Comparison of ENCODE assay signal across 16 cellular contexts in the genomic region with DNA sequence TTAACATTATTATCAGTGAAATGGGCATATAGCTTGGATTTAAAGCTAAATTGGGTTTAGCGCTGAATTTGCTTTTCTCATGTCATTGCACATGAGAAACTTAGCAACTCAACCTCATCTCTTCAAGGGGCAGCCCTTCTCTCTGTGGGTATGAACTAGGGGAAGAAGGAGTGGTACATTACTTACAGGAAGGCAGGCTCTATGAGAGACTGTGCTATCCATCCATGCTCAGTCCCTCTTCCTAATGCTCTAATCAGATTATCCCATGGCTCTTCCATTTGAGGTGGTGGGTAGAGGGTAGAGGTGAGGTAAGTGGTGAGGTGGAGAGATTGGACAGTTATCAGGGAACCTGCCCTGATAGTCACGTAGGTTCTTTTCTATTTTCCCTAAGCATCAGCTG.
A peak's percentile ranks its signal among the peaks of the same experiment; 100 is the strongest.
DNase-seq lines count a peak whose midpoint lies in the region; ATAC-seq and TF ChIP-seq lines count a peak whose summit lies in the region.
"Had no signal": no experiment of that assay in that cellular context is flagged by ENCODE, and none has a peak within 500 bp of the region (broad histone marks: within the 10 kb centered on the region; RNA-seq: fewer than 3 reads in every experiment).

No MANE protein-coding gene starts in this region.

- H3K27ac Mint-ChIP-seq in H9 (peak overlapping the region in 2 of 3 experiments; percentile 37 to 91; a peak in 5 of 7 replicates), WTC11 (peak overlapping the region; percentile 95)
- H3K27ac Mint-ChIP-seq: B cell; CD4-positive, CD25-positive, alpha-beta regulatory T cell; CD8-positive, alpha-beta T cell had no signal

- H3K4me2 ChIP-seq in H9 (ENCODE audit: insufficient read depth, insufficient read length, low read length) (peak overlapping the region; percentile 55), mesendoderm (ENCODE audit: low read length) (no peak overlapping the region)
- H3K4me2 ChIP-seq: BLaER1 had no signal

- H3K4ac ChIP-seq in H9 (ENCODE audit: low read depth, low read length) (no peak overlapping the region), mesendoderm (ENCODE audit: low read depth, low read length) (no peak overlapping the region)

- H3K56ac ChIP-seq in H9 (ENCODE audit: insufficient read length, low read depth, low read length) = no peak overlapping the region
- H3K56ac ChIP-seq in mesendoderm (ENCODE audit: low read length) = no peak overlapping the region

- no peaks in the 10 kb centered on the region for H3K36me3 ChIP-seq in mesendoderm (ENCODE audit: control insufficient read depth, insufficient read depth, low read length)
- H3K36me3 ChIP-seq: BLaER1 had no signal

- POLR2A ChIA-PET in WTC11 (lab: Charles Lee) = no interaction called here

- H2BK5ac ChIP-seq in H9 (ENCODE audit: insufficient read length, low read length) (no peak overlapping the region), mesendoderm (ENCODE audit: low read length) (peak overlapping the region; percentile 76)

- no peaks in the 10 kb centered on the region for H3K27me3 Mint-ChIP-seq in H9 (ENCODE audit: low read depth)
- H3K27me3 Mint-ChIP-seq in WTC11 (ENCODE audit: low read depth) = no peaks in the 10 kb centered on the region
- H3K27me3 Mint-ChIP-seq: B cell; CD4-positive, CD25-positive, alpha-beta regulatory T cell had no signal

- H2BK20ac ChIP-seq in H9 (ENCODE audit: low read depth, low read length, poor library complexity, severe bottlenecking) = no peak overlapping the region

- H3K4me1 Mint-ChIP-seq in H9 (peaks cover 34 to 40% of the 10 kb centered on the region in 2 experiments), WTC11 (peaks cover 53% of the 10 kb centered on the region)
- H3K4me1 Mint-ChIP-seq: B cell; CD4-positive, CD25-positive, alpha-beta regulatory T cell had no signal

- H2BK12ac ChIP-seq in H9 (ENCODE audit: insufficient read length, low read depth, low read length) = peak overlapping the region; percentile 89

- H3K36me3 Mint-ChIP-seq in H9 (ENCODE audit: insufficient read depth in 1 of 3, low read depth in 3 of 3) (peaks cover 0 to 13% (median 8%) of the 10 kb centered on the region in 3 experiments; a peak in 5 of 7 replicates), WTC11 (peaks cover 7% of the 10 kb centered on the region)
- H3K36me3 Mint-ChIP-seq: CD4-positive, CD25-positive, alpha-beta regulatory T cell; CD8-positive, alpha-beta T cell had no signal

- H3K79me1 ChIP-seq in H9 (ENCODE audit: insufficient read depth, low read depth, low read length, poor library complexity, severe bottlenecking) (no peaks in the 10 kb centered on the region), mesendoderm (ENCODE audit: low read length) (no peaks in the 10 kb centered on the region)

- H3K18ac ChIP-seq in H9 (ENCODE audit: insufficient read length, low read depth, low read length) (no peak overlapping the region), mesendoderm (ENCODE audit: low read length) (peak overlapping the region; percentile 14)

- no peaks in the 10 kb centered on the region for H3K23me2 ChIP-seq in H9 (ENCODE audit: insufficient read length, low read depth, low read length, poor library complexity, severe bottlenecking)

- H3K79me2 ChIP-seq in H9 (ENCODE audit: insufficient read depth, low read length) = no peaks in the 10 kb centered on the region
- H3K79me2 ChIP-seq in mesendoderm (ENCODE audit: control insufficient read depth, insufficient read depth, low read length) = no peaks in the 10 kb centered on the region

- H3K4me3 Mint-ChIP-seq in H9 = peak overlapping the region; percentile 32 to 48; a peak in 2 of 5 replicates
- H3K4me3 Mint-ChIP-seq in WTC11 = peak overlapping the region; percentile 44
- H3K4me3 Mint-ChIP-seq: B cell; CD4-positive, CD25-positive, alpha-beta regulatory T cell; CD8-positive, alpha-beta T cell had no signal

- ATAC-seq in WTC11 (peak; percentile 65), GM18868 (IDR thresholded peaks at IDR 0.05; ENCODE audit: unreplicated experiment) (no peak)
- ATAC-seq in activated CD4-positive, CD25-positive, alpha-beta regulatory T cell treated with anti-CD3 and anti-CD28 coated beads, Interleukin-2, amount 50 U/mL, for 24 hours = no peak
- ATAC-seq: CD8-positive, alpha-beta T cell had no signal

- H3K23ac ChIP-seq in H9 (ENCODE audit: insufficient read length, low read depth, low read length) = no peak overlapping the region
- H3K23ac ChIP-seq in mesendoderm (ENCODE audit: low read length) = no peak overlapping the region

- CTCF ChIA-PET in WTC11 (lab: Charles Lee) = no interaction called here

- H3K14ac ChIP-seq in H9 (ENCODE audit: insufficient read depth, low read length) = no peak overlapping the region

- H4K20me1 ChIP-seq in H9 (ENCODE audit: control insufficient read depth, insufficient read depth, insufficient read length) = no peaks in the 10 kb centered on the region
- H4K20me1 ChIP-seq: BLaER1 had no signal

- no peak overlapping the region for H3K4me3 ChIP-seq in mesendoderm (ENCODE audit: low read length)
- H3K4me3 ChIP-seq: BLaER1, GM23248 had no signal

- DNase-seq in H9 (no peak), WTC11 (ENCODE audit: low spot score) (no peak), mesendoderm (no peak), inferior parietal cortex (ENCODE audit: extremely low spot score) (no peak)
- DNase-seq: Caco-2; CD4-positive, CD25-positive, alpha-beta regulatory T cell; CD8-positive, alpha-beta T cell; DMS153; DND-41; GM23248; HCEC 1CT had no signal

- peaks cover under 1 to 5% of the 10 kb centered on the region in 2 experiments; a peak in 3 of 5 replicates for H3K9me3 Mint-ChIP-seq in H9
- peaks cover 25% of the 10 kb centered on the region for H3K9me3 Mint-ChIP-seq in WTC11

- H2AFZ ChIP-seq in H9 (ENCODE audit: low read length) = peak overlapping the region; percentile 56
- H2AFZ ChIP-seq: GM23248 had no signal

- no peak overlapping the region for H4K5ac ChIP-seq in H9 (ENCODE audit: insufficient read length, low read depth, low read length)
- H4K5ac ChIP-seq in mesendoderm (ENCODE audit: low read length) = no peak overlapping the region

- H3K4me1 ChIP-seq in H9 (ENCODE audit: insufficient read depth, low read length) = peaks cover 4% of the 10 kb centered on the region
- peaks cover 4% of the 10 kb centered on the region for H3K4me1 ChIP-seq in mesendoderm (ENCODE audit: control insufficient read depth, low read depth, low read length)
- H3K4me1 ChIP-seq: BLaER1, Caco-2 had no signal

- no peaks in the 10 kb centered on the region for H3K9me3 ChIP-seq in H9 (ENCODE audit: control insufficient read depth, low read depth, low read length)
- H3K9me3 ChIP-seq: BLaER1, Caco-2 had no signal

- H3K9ac ChIP-seq in H9 (ENCODE audit: extremely low read depth, insufficient read length, low read length) (no peak overlapping the region), mesendoderm (ENCODE audit: low read length) (no peak overlapping the region)
- H3K9ac ChIP-seq: BLaER1, GM23248 had no signal

- TF ChIP-seq CTCF in H9 (conservative IDR thresholded peaks at IDR 0.05) (no peak), WTC11 (IDR thresholded peaks at IDR 0.05) (no peak)

- H2AK5ac ChIP-seq in H9 (ENCODE audit: insufficient read length, low read length) (no peak overlapping the region), mesendoderm (ENCODE audit: low read length) (no peak overlapping the region)

- H3K27ac ChIP-seq in H9 (ENCODE audit: insufficient read length, low read depth, low read length) (peak overlapping the region; percentile 40), mesendoderm (ENCODE audit: low read depth, low read length) (no peak overlapping the region)
- H3K27ac ChIP-seq: BLaER1, C4-2B, GM23248 had no signal

- H2BK15ac ChIP-seq in H9 (ENCODE audit: low read depth, low read length) (no peak overlapping the region; the same call in 1 of the 2 replicates), mesendoderm (replicated peaks; ENCODE audit: low read depth) (no peak overlapping the region)

- H2BK120ac ChIP-seq in H9 (ENCODE audit: low read depth, low read length, poor library complexity, severe bottlenecking) (no peak overlapping the region), mesendoderm (ENCODE audit: low read depth, low read length) (no peak overlapping the region)

- H3K27me3 ChIP-seq in H9 (ENCODE audit: insufficient read depth, low read length) (no peaks in the 10 kb centered on the region), mesendoderm (ENCODE audit: insufficient read depth, low read length, poor library complexity) (no peaks in the 10 kb centered on the region)
- H3K27me3 ChIP-seq: BLaER1 had no signal

- no CpG with 5 or more reads among the region's 2 CpGs for WGBS in H9 (ENCODE audit: extremely low coverage, insufficient read length, low lambda C conversion rate)
- no CpG with 5 or more reads among the region's 2 CpGs for WGBS in mesendoderm (ENCODE audit: extremely low coverage, insufficient coverage, low lambda C conversion rate)

- H3T11ph ChIP-seq in H9 (ENCODE audit: low read length) = no peak overlapping the region

- H4K8ac ChIP-seq in H9 (replicated peaks; ENCODE audit: insufficient read length, low read depth, low read length) = no peak overlapping the region
- H4K8ac ChIP-seq in mesendoderm (ENCODE audit: low read depth, low read length) = no peak overlapping the region

- no peak overlapping the region for H4K91ac ChIP-seq in H9 (ENCODE audit: insufficient read length, low read depth, low read length)

TF ChIP-seq in WTC11, 78 proteins besides CTCF, POLR2A, EP300 and RAD21 (continues in another document):
- TF ChIP-seq, protein P1, sequence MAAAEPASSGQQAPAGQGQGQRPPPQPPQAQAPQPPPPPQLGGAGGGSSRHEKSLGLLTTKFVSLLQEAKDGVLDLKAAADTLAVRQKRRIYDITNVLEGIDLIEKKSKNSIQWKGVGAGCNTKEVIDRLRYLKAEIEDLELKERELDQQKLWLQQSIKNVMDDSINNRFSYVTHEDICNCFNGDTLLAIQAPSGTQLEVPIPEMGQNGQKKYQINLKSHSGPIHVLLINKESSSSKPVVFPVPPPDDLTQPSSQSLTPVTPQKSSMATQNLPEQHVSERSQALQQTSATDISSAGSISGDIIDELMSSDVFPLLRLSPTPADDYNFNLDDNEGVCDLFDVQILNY (CRISPR knock-in tag; IDR thresholded peaks at IDR 0.05) = no peak
- TF ChIP-seq HMGA2 (CRISPR knock-in tag; IDR thresholded peaks at IDR 0.05) (no peak), SP1 (CRISPR knock-in tag; conservative IDR thresholded peaks at IDR 0.05) (no peak), TCF7 (CRISPR knock-in tag; IDR thresholded peaks at IDR 0.05; ENCODE audit: low read depth) (no peak), ZNF423 (CRISPR knock-in tag; IDR thresholded peaks at IDR 0.05) (no peak), ZNF396 (CRISPR knock-in tag; IDR thresholded peaks at IDR 0.05; ENCODE audit: borderline replicate concordance) (no peak), NR3C1 (CRISPR knock-in tag; conservative IDR thresholded peaks at IDR 0.05; ENCODE audit: low read depth) (no peak)
